ENCODE assay signal across 9 cellular contexts in the genomic region with DNA sequence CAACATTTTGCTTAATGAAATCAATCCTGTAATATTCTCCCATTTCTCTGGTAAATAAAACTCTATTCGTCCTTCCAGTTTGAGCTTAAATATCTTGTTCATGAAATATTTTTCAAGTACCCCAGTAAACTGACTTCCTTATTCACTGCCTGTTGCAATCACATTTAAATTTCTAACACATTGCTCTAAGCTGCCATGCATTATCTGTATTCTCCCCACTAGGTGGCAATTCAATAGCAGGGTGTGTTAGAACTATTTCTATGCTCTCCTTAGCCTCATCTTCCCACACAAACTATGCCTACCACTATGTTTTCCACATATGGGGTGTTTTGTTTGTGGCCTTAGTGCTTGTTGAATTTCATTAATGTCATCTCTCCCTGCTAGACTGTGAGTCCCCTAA.
DNase-seq lines count a peak whose midpoint lies in the region; ATAC-seq, FAIRE-seq and TF ChIP-seq lines count a peak whose summit lies in the region.
"Had no signal": no experiment of that assay in that cellular context is flagged by ENCODE, and none has a peak within 500 bp of the region (broad histone marks: within the 10 kb centered on the region; RNA-seq: fewer than 3 reads in every experiment).

No MANE protein-coding gene starts in this region.

- no peak overlapping the region for H3K4me3 ChIP-seq in left ventricle myocardium inferior
- no peak overlapping the region for H3K4me3 ChIP-seq in tibial artery

- no peaks in the 10 kb centered on the region for H3K9me3 ChIP-seq in left ventricle myocardium inferior (replicated peaks)
- H3K9me3 ChIP-seq in tibial artery = no peaks in the 10 kb centered on the region

- H3K27me3 ChIP-seq in left ventricle myocardium inferior (ENCODE audit: low read depth) = no peaks in the 10 kb centered on the region
- H3K27me3 ChIP-seq in tibial artery = no peaks in the 10 kb centered on the region

- peak; percentile 65 for ATAC-seq in HG03342 (IDR thresholded peaks at IDR 0.05; ENCODE audit: unreplicated experiment)
- ATAC-seq in HG02571 (IDR thresholded peaks at IDR 0.05; ENCODE audit: unreplicated experiment) = no peak

- in situ Hi-C loops in SK-MEL-5 (cut with HindIII; ENCODE audit: low pct_unique_long_range_greater_than_20kb, low sequenced_read_pairs) = no loop called here

- intact Hi-C loops in left ventricle myocardium inferior (cut with micrococcal nuclease) (no loop called here), tibial artery (cut with DNase I; ENCODE audit: low total_unique reads) (no loop called here)

- H3K27ac ChIP-seq in left ventricle myocardium inferior (replicated peaks) = no peak overlapping the region
- no peak overlapping the region for H3K27ac ChIP-seq in tibial artery

- TF ChIP-seq CTCF in left ventricle myocardium inferior (IDR thresholded peaks at IDR 0.05; ENCODE audit: borderline replicate concordance) (peak; percentile 70), tibial artery (IDR thresholded peaks at IDR 0.05) (peak; percentile 29 to 33)

- FAIRE-seq in GM19239 (lab: Jason Lieb, UNC) = no peak
- FAIRE-seq: colon had no signal

- peak; percentile 12 for DNase-seq in GDM1 (lab: John Stamatoyannopoulos, UW)
- peak; percentile 56 for DNase-seq in SK-MEL-5 (ENCODE audit: low read depth, low spot score)
- DNase-seq in left ventricle myocardium inferior = no peak
- no peak for DNase-seq in tibial artery
- DNase-seq in GM19239 (ENCODE audit: insufficient read length, low spot score) = no peak
- DNase-seq in NCI-H2227 treated with DMSO at 0.1 percent for 48 hours (lab: John Stamatoyannopoulos, UW) = no peak

- no peaks in the 10 kb centered on the region for H3K36me3 ChIP-seq in left ventricle myocardium inferior
- no peaks in the 10 kb centered on the region for H3K36me3 ChIP-seq in tibial artery

- H3K4me1 ChIP-seq in left ventricle myocardium inferior = no peaks in the 10 kb centered on the region
- H3K4me1 ChIP-seq in tibial artery = no peaks in the 10 kb centered on the region

Comparison
In these comparisons a context has a peak if more than half of its experiments do, and no peak if none do; other contexts are left out.
1. DNase-seq: peak in GDM1 (single experiment) and SK-MEL-5 (single experiment); none in left ventricle myocardium inferior (single experiment), tibial artery (0 of 2), GM19239 (single experiment) and NCI-H2227 treated with DMSO at 0.1 percent for 48 hours (single experiment).